6 cellular contexts compared by ENCODE assay signal in the genomic region with DNA sequence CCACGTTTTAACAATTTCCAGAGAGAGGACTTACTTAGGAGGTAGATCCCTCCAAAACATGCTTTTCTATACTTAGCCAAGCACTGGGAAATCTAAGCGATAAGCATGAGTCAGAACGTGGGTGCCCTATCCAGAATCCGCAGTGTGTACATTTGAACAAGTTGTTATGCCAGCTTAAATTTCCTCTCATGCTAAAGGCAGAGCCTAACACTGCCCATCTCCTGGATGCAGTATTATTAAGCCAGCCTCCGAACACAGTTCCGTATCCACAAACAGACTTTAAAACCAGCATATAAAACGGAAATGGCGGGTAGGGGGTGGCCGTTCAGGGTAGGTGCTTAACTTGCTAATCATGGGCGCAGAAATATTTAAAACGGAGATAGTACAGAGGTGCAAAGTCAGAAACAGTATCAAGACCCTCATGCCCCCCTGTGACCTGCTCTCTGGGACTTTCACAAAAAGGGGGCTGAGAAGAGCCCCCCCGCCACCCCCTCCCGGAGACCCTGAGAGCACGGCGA. TPM values are rescaled to one million over a fixed set of nuclear protein-coding genes. Genes with fewer than 3 reads are reported as not detected.
DNase-seq lines count a peak whose midpoint lies in the region; ATAC-seq and TF ChIP-seq lines count a peak whose summit lies in the region.

No MANE protein-coding gene starts in this region.

- TF ChIP-seq CTCF in BJ (IDR thresholded peaks at IDR 0.05; ENCODE audit: insufficient read depth, low read depth, low read length) (no peak), adrenal gland (IDR thresholded peaks at IDR 0.05) (no peak), lower leg skin (IDR thresholded peaks at IDR 0.05) (no peak)

- H3K36me3 ChIP-seq in BJ (ENCODE audit: control insufficient read depth, insufficient read depth, low read length) (no peaks in the 10 kb centered on the region), Karpas-422 (ENCODE audit: insufficient read depth, low read length) (0 out of 2 replicates have a peak, but pooled peaks cover 3% of the 10 kb centered on the region), adrenal gland (replicated peaks in 1 of 2) (no peaks in the 10 kb centered on the region)

- H3K4me2 ChIP-seq in Karpas-422 (ENCODE audit: low read depth, low read length, poor library complexity, severe bottlenecking) = peak overlapping the region; percentile 84

- H4K20me1 ChIP-seq in Karpas-422 (ENCODE audit: insufficient read depth, low read depth, low read length) = no peaks in the 10 kb centered on the region

- H2AFZ ChIP-seq in Karpas-422 (ENCODE audit: low read length) = peak overlapping the region; percentile 96

- 2 to 8% (median 6%) methylated on average over 11 to 15 of the region's 15 CpGs for WGBS in adrenal gland, 4 donors
- 4 to 6% methylated on average over 13 to 15 of the region's 15 CpGs for WGBS in lower leg skin, 2 donors

- peaks cover 43% of the 10 kb centered on the region for H3K4me1 ChIP-seq in Karpas-422 (ENCODE audit: low read length)
- peaks cover 3 to 9% of the 10 kb centered on the region in 2 donors for H3K4me1 ChIP-seq in adrenal gland (replicated peaks in 1 of 2)

- TF ChIP-seq POLR2A in adrenal gland (IDR thresholded peaks at IDR 0.05) (no peak), lower leg skin (IDR thresholded peaks at IDR 0.05) (no peak)

- ATAC-seq in HG03565 (IDR thresholded peaks at IDR 0.05; ENCODE audit: unreplicated experiment) = no peak

- DNase-seq in BJ (ENCODE audit: low read depth) = peak; percentile 9
- DNase-seq in Karpas-422 = peak; percentile 80
- DNase-seq in adrenal gland = no peak
- no peak for DNase-seq in lower leg skin (ENCODE audit: low spot score in 2 of 2)
- DNase-seq in UCSD-AML1 (lab: John Stamatoyannopoulos, UW; ENCODE audit: unreplicated experiment) = no peak

- H3K27me3 ChIP-seq in BJ (ENCODE audit: control insufficient read depth, insufficient read depth, low read length) (no peaks in the 10 kb centered on the region), Karpas-422 (ENCODE audit: low read length) (no peaks in the 10 kb centered on the region), adrenal gland (no peaks in the 10 kb centered on the region)

- no peaks in the 10 kb centered on the region for H3K9me2 ChIP-seq in Karpas-422 (replicated peaks; ENCODE audit: insufficient read depth, low read length)

- peaks cover 9% of the 10 kb centered on the region; the same call in 1 of the 2 replicates for H3K79me2 ChIP-seq in Karpas-422 (ENCODE audit: low read length)

- intact Hi-C loops in adrenal gland (cut with DNase I) (no loop called here), lower leg skin (cut with DNase I; ENCODE audit: low total_unique reads) (no loop called here)

- POLR2A ChIA-PET in BJ (lab: Charles Lee) = no interaction called here

- H3K27ac ChIP-seq in Karpas-422 (ENCODE audit: low read length) (peak overlapping the region; percentile 73), adrenal gland (peak overlapping the region in 3 of 5 donors; percentile 19 to 66 (median 46))

- H3K9ac ChIP-seq in Karpas-422 (ENCODE audit: low read length) = peak overlapping the region; percentile 89

- CTCF ChIA-PET in BJ (lab: Yijun Ruan, JAX) = interaction anchor here (0.9 to 1.3 kb wide), 3 partner anchors 14 to 47 kb away, joined by 3 to 5 read pairs (median 4); no protein-coding TSS in a partner anchor

- H3K4me3 ChIP-seq in BJ (ENCODE audit: low read depth, low read length) = peak overlapping the region; percentile 48
- H3K4me3 ChIP-seq in Karpas-422 (ENCODE audit: low read length) = peak overlapping the region; percentile 81
- H3K4me3 ChIP-seq in adrenal gland = peak overlapping the region in 2 of 4 donors; percentile 41 to 59
- peak overlapping the region; percentile 55 for H3K4me3 ChIP-seq in lower leg skin (ENCODE audit: low read depth, poor library complexity, severe bottlenecking)

- peaks cover 6% of the 10 kb centered on the region for H3K9me3 ChIP-seq in Karpas-422 (ENCODE audit: low read length)
- H3K9me3 ChIP-seq in adrenal gland (replicated peaks in 1 of 3) = peaks cover 0 to 5% (median 0%) of the 10 kb centered on the region in 3 donors

RNA-seq across cellular contexts. Expression of gene LRRIQ4, which starts 1.0 kb away (rescaled TPM):
- not detected in 2 replicates for polyA plus RNA-seq in BJ (2011; rRNA removed)
- not detected in 2 replicates for polyA minus RNA-seq in BJ (2011; rRNA and poly(A)+ RNA removed)
- 0.07 and 0.22 TPM in 2 replicates for total RNA-seq in Karpas-422 (2014; rRNA removed; shearing (Covaris generic); ENCODE audit: low replicate concordance)
- under 1 TPM in 1 of 8 donors, not detected in 7; 0.14 TPM for total RNA-seq in adrenal gland
- polyA plus RNA-seq in adrenal gland = under 1 TPM in 2 of 3 donors, not detected in 1; 0.13 to 0.16 TPM
- total RNA-seq in lower leg skin = not detected

RNA-seq across cellular contexts. Expression of gene LRRC34, which starts 1.0 kb away (rescaled TPM):
- polyA plus RNA-seq in BJ (2011; rRNA removed) (1.6 and 2.5 TPM in 2 replicates), adrenal gland (1 to 10 TPM; 1.2 to 2.9 (median 2.1) TPM)
- 0.82 and 1.8 TPM in 2 replicates for polyA minus RNA-seq in BJ (2011; rRNA and poly(A)+ RNA removed)
- total RNA-seq in Karpas-422 (2014; rRNA removed; shearing (Covaris generic); ENCODE audit: low replicate concordance) = 10.0 and 11.8 TPM in 2 replicates
- total RNA-seq in adrenal gland (1 to 10 TPM in 5 of 8 donors, under 1 TPM in 3; 0.12 to 3.3 (median 1.9) TPM), lower leg skin (1 to 10 TPM in 1 of 4 donors, under 1 TPM in 2, not detected in 1; 0.34 to 1.8 (median 0.34) TPM)

RNA-seq across cellular contexts. Expression of gene MYNN, which starts 38.5 kb away (rescaled TPM):
- 10.1 and 17.1 TPM in 2 replicates for polyA plus RNA-seq in BJ (2011; rRNA removed)
- 5.6 and 7.8 TPM in 2 replicates for polyA minus RNA-seq in BJ (2011; rRNA and poly(A)+ RNA removed)
- total RNA-seq in Karpas-422 (2014; rRNA removed; shearing (Covaris generic); ENCODE audit: low replicate concordance) = 18.3 and 22.7 TPM in 2 replicates
- total RNA-seq in adrenal gland = 10 to 100 TPM in 5 of 8 donors, 1 to 10 TPM in 3; 6.8 to 16.7 (median 11.0) TPM
- 10 to 100 TPM in 1 of 3 donors, 1 to 10 TPM in 2; 6.1 to 14.8 (median 7.9) TPM for polyA plus RNA-seq in adrenal gland
- 10 to 100 TPM; 13.2 to 16.6 (median 14.8) TPM for total RNA-seq in lower leg skin

RNA-seq across cellular contexts. Expression of gene ACTRT3, which starts 42.3 kb away (rescaled TPM):
- polyA plus RNA-seq in BJ (2011; rRNA removed) (2.3 and 2.9 TPM in 2 replicates), adrenal gland (1 to 10 TPM in 1 of 3 donors, under 1 TPM in 2; 0.32 to 1.1 (median 0.37) TPM)
- 0.98 and 1.5 TPM in 2 replicates for polyA minus RNA-seq in BJ (2011; rRNA and poly(A)+ RNA removed)
- 3.6 and 4.2 TPM in 2 replicates for total RNA-seq in Karpas-422 (2014; rRNA removed; shearing (Covaris generic); ENCODE audit: low replicate concordance)
- total RNA-seq in adrenal gland (1 to 10 TPM; 1.1 to 4.2 (median 1.9) TPM), lower leg skin (under 1 TPM; 0.19 to 0.65 (median 0.26) TPM)

RNA-seq across cellular contexts. Expression of gene TERC, which starts 46.8 kb away (rescaled TPM):
- polyA plus RNA-seq in BJ (2011; rRNA removed) (0.18 TPM in 1 of 2 replicates, not detected in the other), adrenal gland (not detected)
- polyA minus RNA-seq in BJ (2011; rRNA and poly(A)+ RNA removed) = 55.0 and 73.1 TPM in 2 replicates
- total RNA-seq in Karpas-422 (2014; rRNA removed; shearing (Covaris generic); ENCODE audit: low replicate concordance) = 1,199 and 1,851 TPM in 2 replicates
- total RNA-seq in adrenal gland (100 to 1,000 TPM in 1 of 8 donors, 10 to 100 TPM in 3, 1 to 10 TPM in 4; 1.4 to 200 (median 20.0) TPM), lower leg skin (100 to 1,000 TPM in 2 of 4 donors, 10 to 100 TPM in 2; 69.6 to 342 (median 107) TPM)

Comparison
In these comparisons a context has a peak if more than half of its experiments do, and no peak if none do; other contexts are left out.
1. DNase-seq: peak in BJ (single experiment) and Karpas-422 (single experiment); none in adrenal gland (0 of 7), lower leg skin (0 of 2) and UCSD-AML1 (single experiment).